ENCODE assay signal across 8 cellular contexts in the genomic region with DNA sequence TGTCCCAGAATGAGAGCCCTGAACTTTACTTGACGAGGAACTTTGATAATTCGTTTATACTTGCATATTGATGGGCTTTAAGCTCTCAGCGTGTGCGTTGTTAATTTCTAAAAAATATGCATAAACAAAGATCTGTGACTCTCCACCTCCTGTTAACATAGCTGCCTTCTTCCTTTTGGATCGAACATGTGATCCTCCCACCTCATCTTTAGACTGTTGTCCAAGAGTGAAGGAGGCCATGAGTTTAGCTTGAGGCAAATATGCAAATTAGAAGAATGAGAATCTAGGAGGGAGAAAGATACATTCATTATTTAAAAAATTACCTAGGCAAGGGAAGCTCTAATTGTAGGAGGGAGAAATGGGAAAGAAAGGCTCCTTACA. TPM values are rescaled to one million over a fixed set of nuclear protein-coding genes. Genes with fewer than 3 reads are reported as not detected.
A peak's percentile ranks its signal among the peaks of the same experiment; 100 is the strongest.
DNase-seq lines count a peak whose midpoint lies in the region; ATAC-seq and TF ChIP-seq lines count a peak whose summit lies in the region.

No MANE protein-coding gene starts in this region.

- H3K27me3 ChIP-seq in CD8-positive, alpha-beta T cell (ENCODE audit: insufficient read depth, low read length), result no peaks in the 10 kb centered on the region
- H3K27me3 ChIP-seq in MG63 (no peaks in the 10 kb centered on the region), muscle layer of colon (ENCODE audit: control insufficient read depth in 1 of 2, insufficient read depth in 2 of 2, low read length in 2 of 2) (no peaks in the 10 kb centered on the region)

- peak overlapping the region; percentile 80 for H3K27ac Mint-ChIP-seq in CD8-positive, alpha-beta T cell
- H3K27ac Mint-ChIP-seq in chondrocyte (ENCODE audit: unreplicated experiment), result peak overlapping the region; percentile 99

- no peaks in the 10 kb centered on the region for H3K9me3 ChIP-seq in CD8-positive, alpha-beta T cell (ENCODE audit: low read length)
- no peaks in the 10 kb centered on the region for H3K9me3 ChIP-seq in MG63
- no peaks in the 10 kb centered on the region for H3K9me3 ChIP-seq in muscle layer of colon (ENCODE audit: low read length)

- H3K4me3 Mint-ChIP-seq in CD8-positive, alpha-beta T cell, result peak overlapping the region; percentile 81
- peak overlapping the region; percentile 77 for H3K4me3 Mint-ChIP-seq in chondrocyte (ENCODE audit: unreplicated experiment)

- no peak for TF ChIP-seq CTCF in CD8-positive, alpha-beta T cell (IDR thresholded peaks at IDR 0.05)
- TF ChIP-seq CTCF in chondrocyte (IDR thresholded peaks at IDR 0.05), result no peak

- H3K9me3 Mint-ChIP-seq in CD8-positive, alpha-beta T cell, result no peaks in the 10 kb centered on the region
- no peaks in the 10 kb centered on the region for H3K9me3 Mint-ChIP-seq in chondrocyte (ENCODE audit: low read depth)

- H3K36me3 Mint-ChIP-seq in CD8-positive, alpha-beta T cell, result no peaks in the 10 kb centered on the region
- H3K36me3 Mint-ChIP-seq in chondrocyte (ENCODE audit: low read depth), result no peaks in the 10 kb centered on the region

- H3K4me3 ChIP-seq in CD8-positive, alpha-beta T cell (ENCODE audit: low read depth, low read length), result peak overlapping the region; percentile 89
- peak overlapping the region; percentile 73 for H3K4me3 ChIP-seq in MG63
- peak overlapping the region; percentile 75 to 83 for H3K4me3 ChIP-seq in muscle layer of colon (ENCODE audit: low read depth in 1 of 2, low read length in 2 of 2)

- H3K36me3 ChIP-seq in CD8-positive, alpha-beta T cell (ENCODE audit: insufficient read depth, low read length), result no peaks in the 10 kb centered on the region
- H3K36me3 ChIP-seq in MG63, result no peaks in the 10 kb centered on the region
- H3K36me3 ChIP-seq in muscle layer of colon (ENCODE audit: insufficient read depth, low read length), result no peaks in the 10 kb centered on the region

- peaks cover 10% of the 10 kb centered on the region for H3K4me1 ChIP-seq in CD8-positive, alpha-beta T cell (ENCODE audit: insufficient read depth, low read length)
- H3K4me1 ChIP-seq in muscle layer of colon (ENCODE audit: insufficient read depth, low read length), result peaks cover 6% of the 10 kb centered on the region

- peak overlapping the region; percentile 69 for H3K27ac ChIP-seq in CD8-positive, alpha-beta T cell (ENCODE audit: low read depth, low read length)
- peak overlapping the region; percentile 71 for H3K27ac ChIP-seq in muscle layer of colon (ENCODE audit: low read depth, low read length)

- no peak for DNase-seq in CD8-positive, alpha-beta T cell
- DNase-seq in MG63 (no peak), chondrocyte (ENCODE audit: low spot score) (no peak), cortex of kidney (lab: John Stamatoyannopoulos, UW) (no peak), HT-29 (ENCODE audit: low spot score) (no peak), superior temporal gyrus (ENCODE audit: extremely low spot score) (no peak)

- intact Hi-C loops in CD8-positive, alpha-beta T cell (cut with DNase I, micrococcal nuclease), result loop anchor here (2.0 to 10.0 kb wide), 3 partner anchors 1130 to 1506 kb away; a partner anchor contains a TSS

- peak overlapping the region; percentile 43 for H3K9ac ChIP-seq in muscle layer of colon (ENCODE audit: low read length)

- no peaks in the 10 kb centered on the region for H3K27me3 Mint-ChIP-seq in CD8-positive, alpha-beta T cell (ENCODE audit: low read depth)
- H3K27me3 Mint-ChIP-seq in chondrocyte (ENCODE audit: low read depth), result no peaks in the 10 kb centered on the region

- POLR2A ChIA-PET in CD8-positive, alpha-beta T cell (lab: Charles Lee), result interaction anchor here (1.1 to 2.7 kb wide), 3 partner anchors 32 to 1131 kb away, joined by 3 to 18 read pairs (median 4); a partner anchor contains a TSS

- CTCF ChIA-PET in CD8-positive, alpha-beta T cell (lab: Charles Lee), result interaction anchor here (1.0 to 1.6 kb wide), 2 partner anchors 14 to 32 kb away, joined by 5 to 8 read pairs; a partner anchor contains a TSS

- no peak for ATAC-seq in CD8-positive, alpha-beta T cell
- ATAC-seq in GM21515 (IDR thresholded peaks at IDR 0.05; ENCODE audit: unreplicated experiment), result no peak

- peaks cover 13% of the 10 kb centered on the region for H3K4me1 Mint-ChIP-seq in CD8-positive, alpha-beta T cell (ENCODE audit: low read depth)
- H3K4me1 Mint-ChIP-seq in chondrocyte (ENCODE audit: low read depth), result peaks cover 36% of the 10 kb centered on the region

RNA-seq across cellular contexts. Expression of a gene that starts 0.6 kb away (rescaled TPM):
- 1 to 10 TPM; 1.3 to 1.9 TPM for total RNA-seq in CD8-positive, alpha-beta T cell
- total RNA-seq in MG63 (2014; rRNA removed; shearing (Covaris generic); ENCODE audit: low replicate concordance), result 35.8 and 42.1 TPM in 2 replicates
- 25.9 to 32.6 TPM (median 27.2 TPM) in 3 replicates for total RNA-seq in chondrocyte
- 7.7 and 7.8 TPM in 2 replicates for total RNA-seq in HT-29 (2014; rRNA removed; shearing (Covaris generic))

RNA-seq across cellular contexts. Expression of a gene that starts 32.3 kb away (rescaled TPM):
- total RNA-seq in CD8-positive, alpha-beta T cell, result 1 to 10 TPM; 2.5 to 3.5 TPM
- 0.23 and 0.62 TPM in 2 replicates for total RNA-seq in MG63 (2014; rRNA removed; shearing (Covaris generic); ENCODE audit: low replicate concordance)
- total RNA-seq in chondrocyte, result 0.19 TPM in 1 of 3 replicates, not detected in the others
- total RNA-seq in HT-29 (2014; rRNA removed; shearing (Covaris generic)), result under 0.01 and 0.63 TPM in 2 replicates
